ENCODE assay signal across 8 cellular contexts in the genomic region with DNA sequence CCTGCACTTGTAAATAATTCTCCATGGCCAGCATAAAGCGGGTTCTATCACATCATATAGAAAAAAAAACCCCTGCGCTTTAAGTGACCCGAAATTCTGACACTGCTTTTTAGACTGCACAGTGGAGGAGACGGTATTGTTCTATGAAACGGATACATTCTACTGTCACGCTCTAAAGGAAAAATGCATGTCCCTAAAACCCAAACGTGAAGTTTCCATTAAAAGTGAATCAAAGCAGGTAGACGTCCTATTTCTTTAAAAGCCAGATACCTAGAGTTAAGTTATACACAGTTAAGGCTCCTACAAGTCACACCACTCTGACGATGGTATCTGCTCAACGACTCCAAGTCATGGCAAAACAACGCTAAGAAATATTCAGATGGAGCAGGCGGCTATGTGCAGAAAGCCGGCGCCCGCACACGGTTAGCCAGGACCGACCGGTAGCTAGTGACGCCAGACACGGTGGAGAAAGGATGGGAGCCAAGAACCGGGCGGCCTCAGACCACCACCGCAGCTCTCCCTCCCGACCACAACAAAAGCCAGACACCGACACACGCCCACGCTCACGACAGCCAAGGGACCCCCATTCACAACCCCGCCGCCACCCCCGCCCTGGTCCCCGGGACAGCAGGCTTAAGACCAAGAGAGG. TPM values are rescaled to one million over a fixed set of nuclear protein-coding genes. Genes with fewer than 3 reads are reported as not detected.
A peak's percentile ranks its signal among the peaks of the same experiment; 100 is the strongest.
DNase-seq lines count a peak whose midpoint lies in the region; ATAC-seq and TF ChIP-seq lines count a peak whose summit lies in the region.

No MANE protein-coding gene starts in this region.

- H3K79me2 ChIP-seq in parathyroid adenoma, result peaks cover 26% of the 10 kb centered on the region

- peaks cover 4% of the 10 kb centered on the region for H3K4me1 ChIP-seq in parathyroid adenoma

- peak overlapping the region; percentile 83 for H3K4me2 ChIP-seq in parathyroid adenoma (ENCODE audit: low read length)

- peak overlapping the region; percentile 91 for H3K9ac ChIP-seq in parathyroid adenoma

- H3K27me3 Mint-ChIP-seq in activated T-cell treated with anti-CD3 and anti-CD28 coated beads, Interleukin-2, amount 50 U/mL, for 72 hours (ENCODE audit: low read depth), result no peaks in the 10 kb centered on the region

- H3K9me3 ChIP-seq in parathyroid adenoma (ENCODE audit: control insufficient read depth, low read length), result no peaks in the 10 kb centered on the region

- H3K4me3 ChIP-seq in parathyroid adenoma (ENCODE audit: low read depth, low read length), result peak overlapping the region; percentile 95

- no peaks in the 10 kb centered on the region for H3K27me3 ChIP-seq in parathyroid adenoma (ENCODE audit: control insufficient read depth, insufficient read depth, low read length)

- no peaks in the 10 kb centered on the region for H3K9me3 Mint-ChIP-seq in activated T-cell treated with anti-CD3 and anti-CD28 coated beads, Interleukin-2, amount 50 U/mL, for 72 hours

- peak overlapping the region; percentile 94 for H2AFZ ChIP-seq in parathyroid adenoma

- DNase-seq in Caki2 (ENCODE audit: low read depth) (peak; percentile 21), KBM-7 (peak; percentile 43), germinal center (ENCODE audit: low spot score) (peak; percentile 34), GM19240 (ENCODE audit: insufficient read length, low spot score) (no peak), NCI-H2081 (lab: John Stamatoyannopoulos, UW) (no peak)
- DNase-seq in activated T-cell treated with anti-CD3 and anti-CD28 coated beads, Interleukin-2, amount 50 U/mL, for 72 hours, result peak; percentile 64 to 70

- peak overlapping the region; percentile 99 for H3K27ac ChIP-seq in parathyroid adenoma

- peaks cover 36% of the 10 kb centered on the region for H3K4me1 Mint-ChIP-seq in activated T-cell treated with anti-CD3 and anti-CD28 coated beads, Interleukin-2, amount 50 U/mL, for 72 hours (ENCODE audit: low read depth)

- no peaks in the 10 kb centered on the region for H3K36me3 ChIP-seq in parathyroid adenoma (ENCODE audit: control insufficient read depth, insufficient read depth, low read length)

- peak overlapping the region; percentile 93 to 94 for H3K4me3 Mint-ChIP-seq in activated T-cell treated with anti-CD3 and anti-CD28 coated beads, Interleukin-2, amount 50 U/mL, for 72 hours

- in situ Hi-C loops in Caki2 (cut with HindIII; ENCODE audit: low pct_unique_long_range_greater_than_20kb, low sequenced_read_pairs) (no loop called here), KBM-7 (cut with MboI; ENCODE audit: low pct_unique_long_range_greater_than_20kb, low sequenced_read_pairs) (no loop called here)

- ATAC-seq in GM19467 (IDR thresholded peaks at IDR 0.05; ENCODE audit: unreplicated experiment), result peak; percentile 9
- ATAC-seq in activated T-cell treated with anti-CD3 and anti-CD28 coated beads, Interleukin-2, amount 50 U/mL, for 72 hours (replicated peaks in 1 of 2), result peak; percentile 39 to 40

- H3K36me3 Mint-ChIP-seq in activated T-cell treated with anti-CD3 and anti-CD28 coated beads, Interleukin-2, amount 50 U/mL, for 72 hours (ENCODE audit: insufficient read depth in 2 of 2), result peaks cover 14 to 33% of the 10 kb centered on the region in 2 donors

- peak overlapping the region; percentile 96 for H3K27ac Mint-ChIP-seq in activated T-cell treated with anti-CD3 and anti-CD28 coated beads, Interleukin-2, amount 50 U/mL, for 72 hours

- TF ChIP-seq CTCF in parathyroid adenoma (IDR thresholded peaks at IDR 0.05), result no peak

RNA-seq across cellular contexts. Expression of gene SKP1, which starts 0.8 kb away (rescaled TPM):
- 616 and 685 TPM in 2 replicates for total RNA-seq in Caki2 (2014; rRNA removed; shearing (Covaris generic); ENCODE audit: low replicate concordance)
- total RNA-seq in activated T-cell treated with anti-CD3 and anti-CD28 coated beads, Interleukin-2, amount 50 U/mL, for 72 hours, result 100 to 1,000 TPM; 201 to 238 TPM

RNA-seq across cellular contexts. Expression of gene PPP2CA, which starts 49.9 kb away (rescaled TPM):
- 177 and 285 TPM in 2 replicates for total RNA-seq in Caki2 (2014; rRNA removed; shearing (Covaris generic); ENCODE audit: low replicate concordance)
- 100 to 1,000 TPM; 158 to 176 TPM for total RNA-seq in activated T-cell treated with anti-CD3 and anti-CD28 coated beads, Interleukin-2, amount 50 U/mL, for 72 hours

Comparison
In these comparisons a context has a peak if more than half of its experiments do, and no peak if none do; other contexts are left out.
1. DNase-seq: peak in Caki2 (single experiment), KBM-7 (single experiment), activated T-cell treated with anti-CD3 and anti-CD28 coated beads, Interleukin-2, amount 50 U/mL, for 72 hours (2 of 2) and germinal center (single experiment); none in GM19240 (single experiment) and NCI-H2081 (0 of 2).